Comparison of ENCODE assay signal across 9 cellular contexts in the genomic region with DNA sequence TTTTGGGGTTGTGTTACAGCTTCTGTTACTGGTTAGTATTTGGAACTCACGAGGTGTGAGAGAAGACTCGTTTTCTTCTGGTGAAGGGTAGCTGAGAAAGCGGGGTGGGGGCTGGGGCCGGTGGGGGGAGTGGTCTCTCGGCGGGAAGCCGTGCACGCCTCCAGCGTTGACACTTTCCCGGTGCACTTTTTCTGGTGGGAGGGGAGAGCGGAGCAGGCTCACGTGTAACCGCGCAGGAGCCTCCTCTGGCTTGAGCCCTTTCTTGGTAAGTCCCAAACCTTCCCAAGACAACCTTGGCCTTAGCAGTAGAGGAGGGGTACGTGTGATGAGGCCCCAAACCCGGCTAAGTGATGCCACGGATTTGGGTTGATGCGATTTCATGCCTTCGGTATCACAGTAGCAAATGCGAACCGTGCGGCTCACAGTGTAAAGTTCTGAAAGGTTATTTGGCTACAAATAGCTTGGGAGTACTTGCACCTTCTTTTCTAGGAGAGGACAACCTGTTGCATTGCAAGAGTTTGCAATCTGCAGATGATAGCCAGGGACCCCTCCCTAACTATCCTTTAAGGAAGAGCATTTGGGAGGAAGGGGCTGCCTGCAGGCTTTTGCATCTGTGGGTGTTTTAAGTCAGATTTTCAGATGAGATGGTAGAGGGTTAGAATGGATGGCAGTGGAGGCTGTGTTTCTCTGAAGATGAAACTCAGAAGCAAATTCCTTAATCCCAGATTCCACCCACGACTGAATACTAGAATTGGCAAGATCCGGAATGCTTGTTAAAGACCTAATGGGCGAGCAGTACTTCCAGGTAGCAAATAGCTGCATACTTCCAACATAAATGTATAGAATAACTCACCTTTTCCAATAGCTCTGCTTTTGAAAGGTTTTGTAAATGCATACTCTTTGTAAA. TPM values are rescaled to one million over a fixed set of nuclear protein-coding genes. Genes with fewer than 3 reads are reported as not detected.
DNase-seq lines count a peak whose midpoint lies in the region; ATAC-seq and TF ChIP-seq lines count a peak whose summit lies in the region.
"Had no signal": no experiment of that assay in that cellular context is flagged by ENCODE, and none has a peak within 500 bp of the region (broad histone marks: within the 10 kb centered on the region; RNA-seq: fewer than 3 reads in every experiment).

No MANE protein-coding gene starts in this region.

- H3K27me3 Mint-ChIP-seq in activated CD8-positive, alpha-beta T cell treated with anti-CD3 and anti-CD28 coated beads, Interleukin-2, amount 10 ng/mL, durations not matched to agents 7 days and 5 days (ENCODE audit: low read depth), result peaks cover 80% of the 10 kb centered on the region
- H3K27me3 Mint-ChIP-seq in activated CD8-positive, alpha-beta T cell treated with anti-CD3 and anti-CD28 coated beads for 36 hours, result peaks cover 68% of the 10 kb centered on the region

- H3K27me3 ChIP-seq in duodenal mucosa (ENCODE audit: control insufficient read depth in 1 of 2, insufficient read depth in 2 of 2, low read length in 2 of 2) (peaks cover 12 to 25% of the 10 kb centered on the region in 2 donors), lower lobe of right lung (ENCODE audit: low read depth) (peaks cover 45% of the 10 kb centered on the region), tibial artery (no peaks in the 10 kb centered on the region)

- peak overlapping the region; percentile 27 for H3K4me3 Mint-ChIP-seq in activated CD8-positive, alpha-beta T cell treated with anti-CD3 and anti-CD28 coated beads, Interleukin-2, amount 10 ng/mL, durations not matched to agents 7 days and 5 days
- no peak overlapping the region for H3K4me3 Mint-ChIP-seq in activated CD8-positive, alpha-beta T cell treated with anti-CD3 and anti-CD28 coated beads for 36 hours

- no peak overlapping the region for H3K27ac Mint-ChIP-seq in activated CD8-positive, alpha-beta T cell treated with anti-CD3 and anti-CD28 coated beads, Interleukin-2, amount 10 ng/mL, durations not matched to agents 7 days and 5 days
- H3K27ac Mint-ChIP-seq in activated CD8-positive, alpha-beta T cell treated with anti-CD3 and anti-CD28 coated beads for 36 hours, result no peak overlapping the region
- H3K27ac Mint-ChIP-seq: dendritic cell treated with granulocyte-macrophage colony-stimulating factor and Interleukin-4, amounts not matched to agents 40 ng/mL and 50 ng/mL, for 4 days had no signal

- no peak for DNase-seq in activated CD8-positive, alpha-beta T cell treated with anti-CD3 and anti-CD28 coated beads, Interleukin-2, amount 10 ng/mL, durations not matched to agents 7 days and 5 days
- no peak for DNase-seq in activated CD8-positive, alpha-beta T cell treated with anti-CD3 and anti-CD28 coated beads for 36 hours
- no peak for DNase-seq in lower lobe of right lung
- DNase-seq in tibial artery, result no peak
- no peak for DNase-seq in NOMO-1 treated with DMSO at 0.1 percent for 48 hours (lab: John Stamatoyannopoulos, UW; ENCODE audit: unreplicated experiment)
- DNase-seq in A172 (ENCODE audit: low spot score), result no peak
- no peak for DNase-seq in activated CD4-positive, CD25-positive, alpha-beta regulatory T cell treated with anti-CD3 and anti-CD28 coated beads, Interleukin-2, amount 50 U/mL, for 72 hours

- peak overlapping the region; percentile 30 for H3K27ac ChIP-seq in duodenal mucosa (ENCODE audit: low read depth, low read length)
- peak overlapping the region; percentile 77 for H3K27ac ChIP-seq in lower lobe of right lung
- peak overlapping the region; percentile 90 to 91 for H3K27ac ChIP-seq in tibial artery

- intact Hi-C loops in activated CD8-positive, alpha-beta T cell treated with anti-CD3 and anti-CD28 coated beads for 36 hours (cut with micrococcal nuclease), result no loop called here
- intact Hi-C loops in lower lobe of right lung (cut with DNase I), result no loop called here
- intact Hi-C loops in tibial artery (cut with DNase I; ENCODE audit: low total_unique reads), result no loop called here

- H3K4me1 Mint-ChIP-seq in activated CD8-positive, alpha-beta T cell treated with anti-CD3 and anti-CD28 coated beads, Interleukin-2, amount 10 ng/mL, durations not matched to agents 7 days and 5 days (ENCODE audit: low read depth), result peaks cover 18% of the 10 kb centered on the region
- peaks cover 11% of the 10 kb centered on the region for H3K4me1 Mint-ChIP-seq in activated CD8-positive, alpha-beta T cell treated with anti-CD3 and anti-CD28 coated beads for 36 hours (ENCODE audit: low read depth)

- no peak for TF ChIP-seq CTCF in activated CD8-positive, alpha-beta T cell treated with anti-CD3 and anti-CD28 coated beads for 36 hours (IDR thresholded peaks at IDR 0.05)
- TF ChIP-seq CTCF in lower lobe of right lung (IDR thresholded peaks at IDR 0.05) (no peak), tibial artery (IDR thresholded peaks at IDR 0.05) (no peak)

- no peak for ATAC-seq in activated CD8-positive, alpha-beta T cell treated with anti-CD3 and anti-CD28 coated beads, Interleukin-2, amount 10 ng/mL, durations not matched to agents 7 days and 5 days
- ATAC-seq in activated CD8-positive, alpha-beta T cell treated with anti-CD3 and anti-CD28 coated beads for 36 hours, result no peak
- peak; percentile 40 to 44 for ATAC-seq in lower lobe of right lung

- H3K9me3 ChIP-seq in duodenal mucosa (ENCODE audit: control insufficient read depth in 1 of 2, low read length in 2 of 2) (no peaks in the 10 kb centered on the region), lower lobe of right lung (no peaks in the 10 kb centered on the region), tibial artery (no peaks in the 10 kb centered on the region)

- CTCF ChIA-PET in activated CD8-positive, alpha-beta T cell treated with anti-CD3 and anti-CD28 coated beads, Interleukin-2, amount 10 ng/mL, durations not matched to agents 7 days and 5 days (lab: Charles Lee), result interaction anchor here (1.1 kb wide), 2 partner anchors 19 to 82 kb away, joined by 3 to 5 read pairs; no protein-coding TSS in a partner anchor
- CTCF ChIA-PET in activated CD8-positive, alpha-beta T cell treated with anti-CD3 and anti-CD28 coated beads for 36 hours (lab: Charles Lee), result interaction anchor here (1.3 to 1.7 kb wide), 3 partner anchors 28 to 83 kb away, joined by 3 to 5 read pairs (median 4); no protein-coding TSS in a partner anchor

- H3K4me1 ChIP-seq in duodenal mucosa (ENCODE audit: control insufficient read depth in 1 of 2, insufficient read depth in 2 of 2, low read length in 2 of 2), result peaks cover 13 to 14% of the 10 kb centered on the region in 2 donors
- H3K4me1 ChIP-seq in lower lobe of right lung, result peaks cover 14% of the 10 kb centered on the region
- peaks cover 0 to 57% (median 24%) of the 10 kb centered on the region in 4 donors for H3K4me1 ChIP-seq in tibial artery

- peaks cover 4% of the 10 kb centered on the region for H3K9me3 Mint-ChIP-seq in activated CD8-positive, alpha-beta T cell treated with anti-CD3 and anti-CD28 coated beads, Interleukin-2, amount 10 ng/mL, durations not matched to agents 7 days and 5 days (ENCODE audit: insufficient read depth)
- no peaks in the 10 kb centered on the region for H3K9me3 Mint-ChIP-seq in activated CD8-positive, alpha-beta T cell treated with anti-CD3 and anti-CD28 coated beads for 36 hours

- H3K9ac ChIP-seq in duodenal mucosa (ENCODE audit: low read depth in 1 of 2, low read length in 2 of 2), result peak overlapping the region in 1 of 2 donors; percentile 48

- POLR2A ChIA-PET in activated CD8-positive, alpha-beta T cell treated with anti-CD3 and anti-CD28 coated beads, Interleukin-2, amount 10 ng/mL, durations not matched to agents 7 days and 5 days (lab: Charles Lee), result no interaction called here
- POLR2A ChIA-PET in activated CD8-positive, alpha-beta T cell treated with anti-CD3 and anti-CD28 coated beads for 36 hours (lab: Charles Lee), result no interaction called here

- H3K4me3 ChIP-seq in duodenal mucosa (ENCODE audit: low read depth in 1 of 2, low read length in 2 of 2), result peak overlapping the region; percentile 60 to 65
- peak overlapping the region; percentile 61 for H3K4me3 ChIP-seq in lower lobe of right lung
- peak overlapping the region; percentile 62 to 84 for H3K4me3 ChIP-seq in tibial artery

- H3K36me3 Mint-ChIP-seq in activated CD8-positive, alpha-beta T cell treated with anti-CD3 and anti-CD28 coated beads, Interleukin-2, amount 10 ng/mL, durations not matched to agents 7 days and 5 days (ENCODE audit: low read depth), result no peaks in the 10 kb centered on the region
- no peaks in the 10 kb centered on the region for H3K36me3 Mint-ChIP-seq in activated CD8-positive, alpha-beta T cell treated with anti-CD3 and anti-CD28 coated beads for 36 hours (ENCODE audit: low read depth)

- H3K36me3 ChIP-seq in duodenal mucosa (ENCODE audit: control insufficient read depth in 1 of 2, insufficient read depth in 2 of 2, low read length in 2 of 2) (no peaks in the 10 kb centered on the region), lower lobe of right lung (no peaks in the 10 kb centered on the region), tibial artery (peaks cover 0 to 3% (median 0%) of the 10 kb centered on the region in 3 donors)

RNA-seq across cellular contexts. Expression of a gene that starts 1.5 kb away (rescaled TPM):
- total RNA-seq in activated CD8-positive, alpha-beta T cell treated with anti-CD3 and anti-CD28 coated beads, Interleukin-2, amount 10 ng/mL, durations not matched to agents 7 days and 5 days, result under 1 TPM; 0.13 to 0.21 TPM
- under 1 TPM; 0.25 to 0.72 TPM for total RNA-seq in activated CD8-positive, alpha-beta T cell treated with anti-CD3 and anti-CD28 coated beads for 36 hours
- 29.4 TPM for total RNA-seq in lower lobe of right lung
- 0.12 TPM in 1 of 2 replicates, not detected in the other for total RNA-seq in A172 (2014; rRNA removed; shearing (Covaris generic))

Comparison
In these comparisons a context has a peak if more than half of its experiments do, and no peak if none do; other contexts are left out.
1. ATAC-seq: peak in lower lobe of right lung (2 of 2); none in activated CD8-positive, alpha-beta T cell treated with anti-CD3 and anti-CD28 coated beads, Interleukin-2, amount 10 ng/mL, durations not matched to agents 7 days and 5 days (single experiment) and activated CD8-positive, alpha-beta T cell treated with anti-CD3 and anti-CD28 coated beads for 36 hours (single experiment).
2. H3K27ac ChIP-seq: peak in every context shown above with its lines; median percentile 90 in tibial artery; 77 in lower lobe of right lung; 30 in duodenal mucosa.
3. RNA of a gene that starts 1.5 kb away (total RNA-seq): 29.4 TPM in lower lobe of right lung (single experiment); 0.25 to 0.72 TPM in activated CD8-positive, alpha-beta T cell treated with anti-CD3 and anti-CD28 coated beads for 36 hours, 0.13 to 0.21 TPM in activated CD8-positive, alpha-beta T cell treated with anti-CD3 and anti-CD28 coated beads, Interleukin-2, amount 10 ng/mL, durations not matched to agents 7 days and 5 days and 0.12 TPM in A172; every median in the first group is over 10 times any median in the second.
4. Peak in every context shown above with its lines, with median percentiles within 50 percentile points of each other: H3K4me3 ChIP-seq.